1 cellular context compared by ENCODE assay signal in the genomic region with DNA sequence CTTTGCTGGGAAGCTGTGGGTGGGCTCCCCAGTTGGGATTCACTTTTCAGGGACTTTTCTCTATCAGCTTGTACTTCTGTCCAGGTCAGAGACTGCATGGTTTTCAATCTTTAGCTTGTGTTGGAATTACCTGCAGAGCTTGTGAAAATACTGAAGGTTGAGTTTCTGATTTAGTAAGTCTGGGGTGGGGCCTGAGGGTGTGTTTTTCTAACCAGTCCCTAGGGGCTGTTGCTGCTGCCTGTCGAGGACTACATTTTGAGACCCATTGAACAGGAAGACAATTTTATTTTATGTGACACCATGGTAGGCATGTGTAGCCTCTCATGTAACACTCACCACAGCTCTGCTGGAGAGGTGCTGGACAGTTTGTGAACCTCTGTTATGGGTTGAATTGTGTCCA.
TF ChIP-seq lines count a peak whose summit lies in the region.

No MANE protein-coding gene starts in this region.

TF ChIP-seq in K562, 482 proteins besides CTCF, POLR2A, EP300 and RAD21 (continued from another document):
- TF ChIP-seq, protein P1, sequence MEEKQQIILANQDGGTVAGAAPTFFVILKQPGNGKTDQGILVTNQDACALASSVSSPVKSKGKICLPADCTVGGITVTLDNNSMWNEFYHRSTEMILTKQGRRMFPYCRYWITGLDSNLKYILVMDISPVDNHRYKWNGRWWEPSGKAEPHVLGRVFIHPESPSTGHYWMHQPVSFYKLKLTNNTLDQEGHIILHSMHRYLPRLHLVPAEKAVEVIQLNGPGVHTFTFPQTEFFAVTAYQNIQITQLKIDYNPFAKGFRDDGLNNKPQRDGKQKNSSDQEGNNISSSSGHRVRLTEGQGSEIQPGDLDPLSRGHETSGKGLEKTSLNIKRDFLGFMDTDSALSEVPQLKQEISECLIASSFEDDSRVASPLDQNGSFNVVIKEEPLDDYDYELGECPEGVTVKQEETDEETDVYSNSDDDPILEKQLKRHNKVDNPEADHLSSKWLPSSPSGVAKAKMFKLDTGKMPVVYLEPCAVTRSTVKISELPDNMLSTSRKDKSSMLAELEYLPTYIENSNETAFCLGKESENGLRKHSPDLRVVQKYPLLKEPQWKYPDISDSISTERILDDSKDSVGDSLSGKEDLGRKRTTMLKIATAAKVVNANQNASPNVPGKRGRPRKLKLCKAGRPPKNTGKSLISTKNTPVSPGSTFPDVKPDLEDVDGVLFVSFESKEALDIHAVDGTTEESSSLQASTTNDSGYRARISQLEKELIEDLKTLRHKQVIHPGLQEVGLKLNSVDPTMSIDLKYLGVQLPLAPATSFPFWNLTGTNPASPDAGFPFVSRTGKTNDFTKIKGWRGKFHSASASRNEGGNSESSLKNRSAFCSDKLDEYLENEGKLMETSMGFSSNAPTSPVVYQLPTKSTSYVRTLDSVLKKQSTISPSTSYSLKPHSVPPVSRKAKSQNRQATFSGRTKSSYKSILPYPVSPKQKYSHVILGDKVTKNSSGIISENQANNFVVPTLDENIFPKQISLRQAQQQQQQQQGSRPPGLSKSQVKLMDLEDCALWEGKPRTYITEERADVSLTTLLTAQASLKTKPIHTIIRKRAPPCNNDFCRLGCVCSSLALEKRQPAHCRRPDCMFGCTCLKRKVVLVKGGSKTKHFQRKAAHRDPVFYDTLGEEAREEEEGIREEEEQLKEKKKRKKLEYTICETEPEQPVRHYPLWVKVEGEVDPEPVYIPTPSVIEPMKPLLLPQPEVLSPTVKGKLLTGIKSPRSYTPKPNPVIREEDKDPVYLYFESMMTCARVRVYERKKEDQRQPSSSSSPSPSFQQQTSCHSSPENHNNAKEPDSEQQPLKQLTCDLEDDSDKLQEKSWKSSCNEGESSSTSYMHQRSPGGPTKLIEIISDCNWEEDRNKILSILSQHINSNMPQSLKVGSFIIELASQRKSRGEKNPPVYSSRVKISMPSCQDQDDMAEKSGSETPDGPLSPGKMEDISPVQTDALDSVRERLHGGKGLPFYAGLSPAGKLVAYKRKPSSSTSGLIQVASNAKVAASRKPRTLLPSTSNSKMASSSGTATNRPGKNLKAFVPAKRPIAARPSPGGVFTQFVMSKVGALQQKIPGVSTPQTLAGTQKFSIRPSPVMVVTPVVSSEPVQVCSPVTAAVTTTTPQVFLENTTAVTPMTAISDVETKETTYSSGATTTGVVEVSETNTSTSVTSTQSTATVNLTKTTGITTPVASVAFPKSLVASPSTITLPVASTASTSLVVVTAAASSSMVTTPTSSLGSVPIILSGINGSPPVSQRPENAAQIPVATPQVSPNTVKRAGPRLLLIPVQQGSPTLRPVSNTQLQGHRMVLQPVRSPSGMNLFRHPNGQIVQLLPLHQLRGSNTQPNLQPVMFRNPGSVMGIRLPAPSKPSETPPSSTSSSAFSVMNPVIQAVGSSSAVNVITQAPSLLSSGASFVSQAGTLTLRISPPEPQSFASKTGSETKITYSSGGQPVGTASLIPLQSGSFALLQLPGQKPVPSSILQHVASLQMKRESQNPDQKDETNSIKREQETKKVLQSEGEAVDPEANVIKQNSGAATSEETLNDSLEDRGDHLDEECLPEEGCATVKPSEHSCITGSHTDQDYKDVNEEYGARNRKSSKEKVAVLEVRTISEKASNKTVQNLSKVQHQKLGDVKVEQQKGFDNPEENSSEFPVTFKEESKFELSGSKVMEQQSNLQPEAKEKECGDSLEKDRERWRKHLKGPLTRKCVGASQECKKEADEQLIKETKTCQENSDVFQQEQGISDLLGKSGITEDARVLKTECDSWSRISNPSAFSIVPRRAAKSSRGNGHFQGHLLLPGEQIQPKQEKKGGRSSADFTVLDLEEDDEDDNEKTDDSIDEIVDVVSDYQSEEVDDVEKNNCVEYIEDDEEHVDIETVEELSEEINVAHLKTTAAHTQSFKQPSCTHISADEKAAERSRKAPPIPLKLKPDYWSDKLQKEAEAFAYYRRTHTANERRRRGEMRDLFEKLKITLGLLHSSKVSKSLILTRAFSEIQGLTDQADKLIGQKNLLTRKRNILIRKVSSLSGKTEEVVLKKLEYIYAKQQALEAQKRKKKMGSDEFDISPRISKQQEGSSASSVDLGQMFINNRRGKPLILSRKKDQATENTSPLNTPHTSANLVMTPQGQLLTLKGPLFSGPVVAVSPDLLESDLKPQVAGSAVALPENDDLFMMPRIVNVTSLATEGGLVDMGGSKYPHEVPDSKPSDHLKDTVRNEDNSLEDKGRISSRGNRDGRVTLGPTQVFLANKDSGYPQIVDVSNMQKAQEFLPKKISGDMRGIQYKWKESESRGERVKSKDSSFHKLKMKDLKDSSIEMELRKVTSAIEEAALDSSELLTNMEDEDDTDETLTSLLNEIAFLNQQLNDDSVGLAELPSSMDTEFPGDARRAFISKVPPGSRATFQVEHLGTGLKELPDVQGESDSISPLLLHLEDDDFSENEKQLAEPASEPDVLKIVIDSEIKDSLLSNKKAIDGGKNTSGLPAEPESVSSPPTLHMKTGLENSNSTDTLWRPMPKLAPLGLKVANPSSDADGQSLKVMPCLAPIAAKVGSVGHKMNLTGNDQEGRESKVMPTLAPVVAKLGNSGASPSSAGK (IDR thresholded peaks at IDR 0.05), result no peak
